In genomic region chr6:167150815-167151557, GRCh38 we compare ENCODE assay signal across 12 cellular contexts. TPM values are rescaled to one million over a fixed set of nuclear protein-coding genes. Genes with fewer than 3 reads are reported as not detected.
A peak's percentile ranks its signal among the peaks of the same experiment; 100 is the strongest.
DNase-seq lines count a peak whose midpoint lies in the region; ATAC-seq and TF ChIP-seq lines count a peak whose summit lies in the region.
"Had no signal": no experiment of that assay in that cellular context is flagged by ENCODE, and none has a peak within 500 bp of the region (broad histone marks: within the 10 kb centered on the region; RNA-seq: fewer than 3 reads in every experiment).

No MANE protein-coding gene starts in this region.

- H3K4me2 ChIP-seq in SU-DHL-6 (ENCODE audit: low read depth, low read length, poor library complexity, severe bottlenecking): peak overlapping the region; percentile 57

- H4K20me1 ChIP-seq in SU-DHL-6 (ENCODE audit: low read depth, low read length): no peaks in the 10 kb centered on the region

- peak; percentile 69 for ATAC-seq in HG02884 (IDR thresholded peaks at IDR 0.05; ENCODE audit: unreplicated experiment)

- H3K27me3 Mint-ChIP-seq in progenitor cell of endocrine pancreas: peaks cover 37% of the 10 kb centered on the region

- H3K9ac ChIP-seq in SU-DHL-6 (ENCODE audit: low read length): no peak overlapping the region

- H3K27ac ChIP-seq in SU-DHL-6 (ENCODE audit: low read depth, low read length): peak overlapping the region; percentile 13; the same call in 1 of the 2 replicates
- H3K27ac ChIP-seq: upper lobe of left lung had no signal

- H2AFZ ChIP-seq in SU-DHL-6 (ENCODE audit: low read depth, low read length, severe bottlenecking): peak overlapping the region; percentile 4

- no peaks in the 10 kb centered on the region for H3K27me3 ChIP-seq in SU-DHL-6 (ENCODE audit: low read length)
- H3K27me3 ChIP-seq: upper lobe of left lung had no signal

- H3K4me3 Mint-ChIP-seq in progenitor cell of endocrine pancreas (ENCODE audit: low read depth): no peak overlapping the region
- H3K4me3 Mint-ChIP-seq: brain had no signal

- DNase-seq in GM12864 (ENCODE audit: low read depth) (peak; percentile 84), KG1 (lab: John Stamatoyannopoulos, UW) (no peak), DMS153 (lab: John Stamatoyannopoulos, UW) (no peak), progenitor cell of endocrine pancreas (ENCODE audit: low spot score, unreplicated experiment) (no peak), NCI-H146 treated with DMSO at 0.1 percent for 48 hours (lab: John Stamatoyannopoulos, UW; ENCODE audit: unreplicated experiment) (no peak)
- DNase-seq: NCI-H1436, upper lobe of left lung had no signal

- H3K79me2 ChIP-seq in SU-DHL-6 (ENCODE audit: insufficient read depth, low read length): no peaks in the 10 kb centered on the region

- H3K36me3 Mint-ChIP-seq in progenitor cell of endocrine pancreas (ENCODE audit: insufficient read depth): no peaks in the 10 kb centered on the region
- H3K36me3 Mint-ChIP-seq: brain had no signal

- no peaks in the 10 kb centered on the region for H3K9me2 ChIP-seq in SU-DHL-6 (replicated peaks; ENCODE audit: insufficient read depth, low read length)

- H3K4me3 ChIP-seq in GM12864 (ENCODE audit: low read depth, low read length) (peak overlapping the region; percentile 13; the same call in 1 of the 2 replicates), SU-DHL-6 (ENCODE audit: insufficient read depth, low read length, poor library complexity, severe bottlenecking) (no peak overlapping the region)
- H3K4me3 ChIP-seq: upper lobe of left lung had no signal

- no peaks in the 10 kb centered on the region for H3K36me3 ChIP-seq in SU-DHL-6 (ENCODE audit: low read length)
- H3K36me3 ChIP-seq: upper lobe of left lung had no signal

- H3F3A ChIP-seq in SU-DHL-6 (ENCODE audit: insufficient read depth): no peaks in the 10 kb centered on the region

- TF ChIP-seq POLR2A in GM19099 (IDR thresholded peaks at IDR 0.05; ENCODE audit: extremely low read depth, insufficient read length, low read depth): peak; percentile 7

- H3K4me1 Mint-ChIP-seq in progenitor cell of endocrine pancreas (ENCODE audit: low read depth): peaks cover 7% of the 10 kb centered on the region

- TF ChIP-seq CTCF in GM12864 (IDR thresholded peaks at IDR 0.05; ENCODE audit: low read depth, low read length, missing control alignments) (no peak), SU-DHL-6 (IDR thresholded peaks at IDR 0.05; ENCODE audit: insufficient read depth, low read length, poor library complexity, severe bottlenecking) (no peak), progenitor cell of endocrine pancreas (IDR thresholded peaks at IDR 0.05; ENCODE audit: unreplicated experiment) (no peak)

- no peak overlapping the region for H3K27ac Mint-ChIP-seq in progenitor cell of endocrine pancreas
- H3K27ac Mint-ChIP-seq: brain had no signal

- H3K9me3 ChIP-seq in SU-DHL-6 (ENCODE audit: insufficient read depth, low read length): no peaks in the 10 kb centered on the region
- H3K9me3 ChIP-seq: upper lobe of left lung had no signal

- no peaks in the 10 kb centered on the region for H3K9me3 Mint-ChIP-seq in progenitor cell of endocrine pancreas (ENCODE audit: low read depth)

RNA-seq across cellular contexts. Expression of gene GPR31, which starts 6.8 kb away (rescaled TPM):
- total RNA-seq in progenitor cell of endocrine pancreas: not detected in 2 replicates
- total RNA-seq: T-helper 2 cell treated with Interferon-gamma antibody and Interleukin-4, amounts not matched to agents 100 ng/mL and 5 ng/mL, for 36 hours; upper lobe of left lung had no signal

RNA-seq across cellular contexts. Expression of gene CCR6, which starts 28.1 kb away (rescaled TPM):
- not detected in 2 replicates for total RNA-seq in progenitor cell of endocrine pancreas
- total RNA-seq: T-helper 2 cell treated with Interferon-gamma antibody and Interleukin-4, amounts not matched to agents 100 ng/mL and 5 ng/mL, for 36 hours had no signal
